8 cellular contexts compared by ENCODE assay signal in genomic region chrX:112840382-112841113, GRCh38. TPM values are rescaled to one million over a fixed set of nuclear protein-coding genes. Genes with fewer than 3 reads are reported as not detected.
DNase-seq lines count a peak whose midpoint lies in the region; ATAC-seq and TF ChIP-seq lines count a peak whose summit lies in the region.

A gene with protein sequence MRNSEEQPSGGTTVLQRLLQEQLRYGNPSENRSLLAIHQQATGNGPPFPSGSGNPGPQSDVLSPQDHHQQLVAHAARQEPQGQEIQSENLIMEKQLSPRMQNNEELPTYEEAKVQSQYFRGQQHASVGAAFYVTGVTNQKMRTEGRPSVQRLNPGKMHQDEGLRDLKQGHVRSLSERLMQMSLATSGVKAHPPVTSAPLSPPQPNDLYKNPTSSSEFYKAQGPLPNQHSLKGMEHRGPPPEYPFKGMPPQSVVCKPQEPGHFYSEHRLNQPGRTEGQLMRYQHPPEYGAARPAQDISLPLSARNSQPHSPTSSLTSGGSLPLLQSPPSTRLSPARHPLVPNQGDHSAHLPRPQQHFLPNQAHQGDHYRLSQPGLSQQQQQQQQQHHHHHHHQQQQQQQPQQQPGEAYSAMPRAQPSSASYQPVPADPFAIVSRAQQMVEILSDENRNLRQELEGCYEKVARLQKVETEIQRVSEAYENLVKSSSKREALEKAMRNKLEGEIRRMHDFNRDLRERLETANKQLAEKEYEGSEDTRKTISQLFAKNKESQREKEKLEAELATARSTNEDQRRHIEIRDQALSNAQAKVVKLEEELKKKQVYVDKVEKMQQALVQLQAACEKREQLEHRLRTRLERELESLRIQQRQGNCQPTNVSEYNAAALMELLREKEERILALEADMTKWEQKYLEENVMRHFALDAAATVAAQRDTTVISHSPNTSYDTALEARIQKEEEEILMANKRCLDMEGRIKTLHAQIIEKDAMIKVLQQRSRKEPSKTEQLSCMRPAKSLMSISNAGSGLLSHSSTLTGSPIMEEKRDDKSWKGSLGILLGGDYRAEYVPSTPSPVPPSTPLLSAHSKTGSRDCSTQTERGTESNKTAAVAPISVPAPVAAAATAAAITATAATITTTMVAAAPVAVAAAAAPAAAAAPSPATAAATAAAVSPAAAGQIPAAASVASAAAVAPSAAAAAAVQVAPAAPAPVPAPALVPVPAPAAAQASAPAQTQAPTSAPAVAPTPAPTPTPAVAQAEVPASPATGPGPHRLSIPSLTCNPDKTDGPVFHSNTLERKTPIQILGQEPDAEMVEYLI (minus strand): TSS chrX:112840831. CDS start chrX:112823126, 17,705 bp downstream.

- H3K4me2 ChIP-seq in trophoblast cell (ENCODE audit: low read length), result peak within 1 kb of the TSS; percentile 79

- TF ChIP-seq CTCF in heart right ventricle (IDR thresholded peaks at IDR 0.05) (no peak), upper lobe of right lung (IDR thresholded peaks at IDR 0.05) (no peak)

- peak; percentile 34 for DNase-seq in DMS153 (lab: John Stamatoyannopoulos, UW)
- peak; percentile 65 to 68 for DNase-seq in Kasumi-1 (lab: John Stamatoyannopoulos, UW)
- DNase-seq in SKM-1 (lab: John Stamatoyannopoulos, UW; ENCODE audit: unreplicated experiment), result peak; percentile 3
- DNase-seq in activated naive CD8-positive, alpha-beta T cell treated with anti-CD3 and anti-CD28 coated beads, Interleukin-2, amount 50 U/mL, for 16 hours (ENCODE audit: low read depth, low spot score), result peak; percentile 7
- DNase-seq in heart right ventricle, result peak; percentile 79 to 81
- DNase-seq in trophoblast cell, result peak; percentile 68 to 75
- peak; percentile 85 for DNase-seq in upper lobe of right lung

- peak within 1 kb of the TSS; percentile 77 for H4K12ac ChIP-seq in trophoblast cell (ENCODE audit: low read depth, low read length)

- H3K4me1 ChIP-seq in heart right ventricle (peaks cover 0 to 5% (median 0%) of the 10 kb centered on the region in 9 donors), trophoblast cell (ENCODE audit: control insufficient read depth in 1 of 2, insufficient read depth in 2 of 2, low read length in 2 of 2) (peaks cover 2 to 3% of the 10 kb centered on the region in 2 experiments), upper lobe of right lung (no peaks in the 10 kb centered on the region)

- peak within 1 kb of the TSS; percentile 91 for H3K18ac ChIP-seq in trophoblast cell (ENCODE audit: low read length)

- H3K4me3 ChIP-seq in heart right ventricle (peak within 1 kb of the TSS; percentile 40 to 84 (median 72)), trophoblast cell (ENCODE audit: low read depth, low read length) (peak within 1 kb of the TSS; percentile 82), upper lobe of right lung (peak within 1 kb of the TSS; percentile 68)

- intact Hi-C loops in heart right ventricle (cut with DNase I), result no loop called here
- intact Hi-C loops in upper lobe of right lung (cut with DNase I), result no loop called here

- H2BK5ac ChIP-seq in trophoblast cell (ENCODE audit: low read depth, low read length, poor library complexity), result peak within 1 kb of the TSS; percentile 93

- peaks cover 12% of the 10 kb centered on the region for H3K79me2 ChIP-seq in trophoblast cell (ENCODE audit: control insufficient read depth, insufficient read depth, low read length, poor library complexity)

- no peak within 1 kb of the TSS for H3K23ac ChIP-seq in trophoblast cell (ENCODE audit: low read length)

- peak within 1 kb of the TSS; percentile 87 for H4K91ac ChIP-seq in trophoblast cell (ENCODE audit: low read depth, low read length)

- peak within 1 kb of the TSS; percentile 52 for H2BK12ac ChIP-seq in trophoblast cell (ENCODE audit: low read length)

- H3K9ac ChIP-seq in trophoblast cell (ENCODE audit: low read length), result peak within 1 kb of the TSS; percentile 61

- H3K4ac ChIP-seq in trophoblast cell (ENCODE audit: low read depth, low read length), result peak within 1 kb of the TSS; percentile 92

- peak within 1 kb of the TSS; percentile 84 for H2BK120ac ChIP-seq in trophoblast cell (ENCODE audit: insufficient read depth, low read length, poor library complexity)

- peak within 1 kb of the TSS; percentile 90 for H4K8ac ChIP-seq in trophoblast cell (ENCODE audit: low read depth, low read length)

- H2AK5ac ChIP-seq in trophoblast cell (ENCODE audit: low read length), result peak within 1 kb of the TSS; percentile 66

- H3K79me1 ChIP-seq in trophoblast cell (ENCODE audit: low read length), result peaks cover 17% of the 10 kb centered on the region

- H3K27me3 ChIP-seq in heart right ventricle (peaks cover 0 to 64% (median 0%) of the 10 kb centered on the region in 7 donors), trophoblast cell (ENCODE audit: insufficient read depth, low read length) (no peaks in the 10 kb centered on the region), upper lobe of right lung (no peaks in the 10 kb centered on the region)

- H3K9me3 ChIP-seq in heart right ventricle, result no peaks in the 10 kb centered on the region
- no peaks in the 10 kb centered on the region for H3K9me3 ChIP-seq in trophoblast cell (ENCODE audit: insufficient read depth, low read depth, low read length)
- no peaks in the 10 kb centered on the region for H3K9me3 ChIP-seq in upper lobe of right lung

- 0 to 1% methylated on average over 39 to 47 of the region's 49 CpGs for WGBS in heart right ventricle, 2 donors
- WGBS in trophoblast cell (ENCODE audit: extremely low coverage, insufficient coverage, insufficient read length), result no CpG with 5 or more reads among the region's 49 CpGs

- H3K27ac ChIP-seq in heart right ventricle, result peak within 1 kb of the TSS; percentile 32 to 85 (median 74)
- H3K27ac ChIP-seq in trophoblast cell (ENCODE audit: low read depth, low read length), result peak within 1 kb of the TSS; percentile 83
- H3K27ac ChIP-seq in upper lobe of right lung, result peak within 1 kb of the TSS; percentile 66

- peak within 1 kb of the TSS; percentile 17 for H2AFZ ChIP-seq in trophoblast cell (ENCODE audit: insufficient read depth, low read length, poor library complexity)

- ATAC-seq in GM21723 (IDR thresholded peaks at IDR 0.05; ENCODE audit: unreplicated experiment) (peak; percentile 73), heart right ventricle (peak; percentile 92 to 98 (median 96)), upper lobe of right lung (peak; percentile 92)

- peak within 1 kb of the TSS; percentile 89 for H3K14ac ChIP-seq in trophoblast cell (ENCODE audit: low read length)

- H3K36me3 ChIP-seq in heart right ventricle (no peaks in the 10 kb centered on the region), trophoblast cell (ENCODE audit: control insufficient read depth in 1 of 2, insufficient read depth in 2 of 2, low read length in 2 of 2) (no peaks in the 10 kb centered on the region), upper lobe of right lung (no peaks in the 10 kb centered on the region)

RNA-seq across cellular contexts. Expression of the gene that starts here (rescaled TPM):
- total RNA-seq in heart right ventricle (10 to 100 TPM in 1 of 10 donors, 1 to 10 TPM in 9; 3.4 to 10.8 (median 6.5) TPM), upper lobe of right lung (14.7 TPM)
- 1 to 10 TPM in 1 of 2 donors, under 1 TPM in 1; 0.62 to 1.7 TPM for polyA plus RNA-seq in heart right ventricle
- polyA plus RNA-seq in trophoblast cell (2013), result 106 and 109 TPM in 2 replicates

Comparison
In these comparisons a context has a peak if more than half of its experiments do, and no peak if none do; other contexts are left out.
1. Peak in every context shown above with its lines: DNase-seq, ATAC-seq, H3K4me3 ChIP-seq and H3K27ac ChIP-seq.
2. DNase-seq: peak in every context shown above with its lines; median percentile 85 in upper lobe of right lung; 80 in heart right ventricle; 72 in trophoblast cell; 66 in Kasumi-1; 34 in DMS153; 7 in activated naive CD8-positive, alpha-beta T cell treated with anti-CD3 and anti-CD28 coated beads, Interleukin-2, amount 50 U/mL, for 16 hours; 3 in SKM-1.